ENCODE assay signal across 8 cellular contexts in genomic region chr1:39973503-39974135, GRCh38. TPM values are rescaled to one million over a fixed set of nuclear protein-coding genes. Genes with fewer than 3 reads are reported as not detected.
DNase-seq lines count a peak whose midpoint lies in the region; ATAC-seq and TF ChIP-seq lines count a peak whose summit lies in the region.

No MANE protein-coding gene starts in this region.

- DNase-seq in activated gamma-delta T cell treated with Interleukin-2 at 50 U/mL for 16 hours: peak; percentile 69
- no peak for DNase-seq in activated gamma-delta T cell (lab: John Stamatoyannopoulos, UW)
- DNase-seq in NCI-H2107 treated with DMSO at 0.1 percent for 48 hours (lab: John Stamatoyannopoulos, UW; ENCODE audit: unreplicated experiment): peak; percentile 100
- peak; percentile 57 for DNase-seq in mammary epithelial cell
- DNase-seq in islet precursor cell: peak; percentile 82
- DNase-seq in stimulated activated CD4-positive, alpha-beta T cell treated with anti-CD3 and anti-CD28 coated beads, Interleukin-1b, Interleukin-23, amount 100 ng/mL, for 48 hours: peak; percentile 72

- no peak overlapping the region for H3K4me2 ChIP-seq in mammary epithelial cell (ENCODE audit: insufficient read depth, low read depth, low read length)

- H3K27me3 ChIP-seq in mammary epithelial cell (ENCODE audit: insufficient read depth, low read length): no peaks in the 10 kb centered on the region

- no peaks in the 10 kb centered on the region for H3K79me2 ChIP-seq in mammary epithelial cell (ENCODE audit: insufficient read depth, low read length)

- no peak overlapping the region for H2AFZ ChIP-seq in mammary epithelial cell (ENCODE audit: low read depth, low read length)

- no peak for ATAC-seq in GM21381 (IDR thresholded peaks at IDR 0.05; ENCODE audit: unreplicated experiment)

- H3K9ac ChIP-seq in mammary epithelial cell (ENCODE audit: insufficient read depth, low read length): no peak overlapping the region

- BruUV-seq in mammary epithelial cell (replicated peaks; lab: Mats Ljungman, UMichigan): no TSS peak

- in situ Hi-C loops in mammary epithelial cell (cut with MboI; ENCODE audit: low sequenced_read_pairs in 2 of 2): loop anchor here (5.0 to 10.0 kb wide), 4 partner anchors 51 to 149 kb away; no protein-coding TSS in a partner anchor

- no peaks in the 10 kb centered on the region for H3K9me3 ChIP-seq in mammary epithelial cell (replicated peaks; ENCODE audit: insufficient read depth, low read length)

- H3K4me1 ChIP-seq in mammary epithelial cell (ENCODE audit: insufficient read depth, low read length): peaks cover 30% of the 10 kb centered on the region

- intact Hi-C loops in mammary epithelial cell (cut with micrococcal nuclease): loop anchor here (1.0 to 5.0 kb wide), 5 partner anchors 41 to 366 kb away; no protein-coding TSS in a partner anchor

- H4K20me1 ChIP-seq in mammary epithelial cell (ENCODE audit: insufficient read depth, low read length): no peaks in the 10 kb centered on the region

- H3K4me3 ChIP-seq in WI38 (ENCODE audit: low read depth, low read length) (no peak overlapping the region), mammary epithelial cell (replicated peaks in 1 of 3; ENCODE audit: insufficient read depth in 1 of 3, low read depth in 2 of 3, low read length in 3 of 3) (no peak overlapping the region)

- H3K27ac ChIP-seq in mammary epithelial cell (ENCODE audit: insufficient read depth, low read depth, low read length): no peak overlapping the region

- H3K36me3 ChIP-seq in mammary epithelial cell (ENCODE audit: insufficient read depth, low read length): peaks cover 13% of the 10 kb centered on the region

- dilution Hi-C loops in mammary epithelial cell (cut with HindIII; ENCODE audit: low sequenced_read_pairs): no loop called here

- CTCF ChIA-PET in mammary epithelial cell (lab: Charles Lee; ENCODE audit: low non-redundant PET): interaction anchor here (0.6 to 1.0 kb wide), 3 partner anchors 41 to 54 kb away, joined by 5 to 8 read pairs (median 7); no protein-coding TSS in a partner anchor

- 45% methylated on average over 9 of the region's 9 CpGs for WGBS in mammary epithelial cell (ENCODE audit: low coverage, missing lambda C conversion rate)

- TF ChIP-seq CTCF in WI38 (IDR thresholded peaks at IDR 0.05; ENCODE audit: low read depth, low read length) (peak; percentile 94), mammary epithelial cell (conservative IDR thresholded peaks at IDR 0.05 in 1 of 2, IDR thresholded peaks at IDR 0.05 in 1 of 2; ENCODE audit: extremely low read depth in 1 of 2, insufficient read depth in 1 of 2, low read depth in 1 of 2, low read length in 2 of 2) (peak; percentile 97 to 98)

RNA-seq across cellular contexts. Expression of gene MFSD2A, which starts 18.7 kb away (rescaled TPM):
- 10 to 100 TPM; 14.3 to 54.0 TPM for total RNA-seq in mammary epithelial cell
- polyA plus RNA-seq in mammary epithelial cell: 49.3 TPM
- 67.4 TPM for polyA minus RNA-seq in mammary epithelial cell
